ENCODE assay signal across 25 cellular contexts in the genomic region with DNA sequence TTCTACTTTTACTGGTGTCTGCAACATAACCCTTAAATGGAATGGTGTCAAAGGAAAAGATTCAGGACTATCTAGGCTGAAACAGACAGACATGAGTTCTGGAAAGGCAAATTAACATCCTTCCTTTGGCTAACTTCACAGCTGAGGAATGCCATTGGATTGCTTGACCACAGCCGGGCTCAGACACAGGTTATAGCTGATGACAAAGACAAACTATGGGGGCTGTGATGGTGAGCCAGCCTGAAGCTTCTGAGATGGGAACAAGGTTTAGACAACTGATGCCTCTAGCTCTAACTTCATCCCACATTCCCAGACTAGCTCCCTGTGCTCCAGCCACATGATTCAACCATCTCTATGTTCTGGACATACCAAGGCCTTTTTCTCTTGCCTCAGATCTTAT.
"Had no signal": no experiment of that assay in that cellular context is flagged by ENCODE, and none has a peak within 500 bp of the region (broad histone marks: within the 10 kb centered on the region; RNA-seq: fewer than 3 reads in every experiment).

No MANE protein-coding gene starts in this region.

- H3K4me3 Mint-ChIP-seq: activated naive CD8-positive, alpha-beta T cell treated with anti-CD3 and anti-CD28 coated beads, Interleukin-2, amount 50 U/mL, for 24 hours; activated T-cell treated with anti-CD3 and anti-CD28 coated beads, Interleukin-2, amount 50 U/mL, for 72 hours; nephron; stimulated activated naive B cell treated with anti-CD40 and anti-IgM and Interleukin-4, amounts not matched to agents 10 μg/mL and 1 μg/mL and 100 μg/mL, for 72 hours; T-cell; T-helper 2 cell treated with Interferon-gamma antibody and Interleukin-4, amounts not matched to agents 5 μg/mL and 100 μg/mL, for 36 hours had no signal

- H3K9me3 Mint-ChIP-seq: activated naive CD8-positive, alpha-beta T cell treated with anti-CD3 and anti-CD28 coated beads, Interleukin-2, amount 50 U/mL, for 24 hours; activated T-cell treated with anti-CD3 and anti-CD28 coated beads, Interleukin-2, amount 50 U/mL, for 72 hours; nephron; stimulated activated naive B cell treated with anti-CD40 and anti-IgM and Interleukin-4, amounts not matched to agents 10 μg/mL and 1 μg/mL and 100 μg/mL, for 72 hours; T-cell; T-helper 2 cell treated with Interferon-gamma antibody and Interleukin-4, amounts not matched to agents 5 μg/mL and 100 μg/mL, for 36 hours had no signal

- DNase-seq: activated CD4-positive, alpha-beta T cell treated with anti-CD3 and anti-CD28 coated beads, Interleukin-2, amount 50 U/mL, for 1 hour; activated CD4-positive, CD25-positive, alpha-beta regulatory T cell treated with anti-CD3 and anti-CD28 coated beads, Interleukin-2, amount 50 U/mL, for 72 hours; activated effector memory CD4-positive, alpha-beta T cell treated with anti-CD3 and anti-CD28 coated beads, Interleukin-2, amount 50 U/mL, for 16 hours; activated naive CD4-positive, alpha-beta T cell treated with anti-CD3 and anti-CD28 coated beads, Interleukin-2, amount 50 U/mL, for 16 hours; activated naive CD8-positive, alpha-beta T cell treated with anti-CD3 and anti-CD28 coated beads, Interleukin-2, amount 50 U/mL, for 24 hours; activated T-cell treated with anti-CD3 and anti-CD28 coated beads, Interleukin-2, amount 50 U/mL, for 72 hours; anterior cingulate cortex; brain microvascular endothelial cell; caudate nucleus; dermis blood vessel endothelial cell; effector CD8-positive, alpha-beta T cell; foreskin melanocyte; hippocampal formation; left ventricle myocardium inferior; midbrain; nucleus accumbens; right lobe of liver; small intestine; stimulated activated CD4-positive, alpha-beta T cell treated with anti-CD3 and anti-CD28 coated beads, Interleukin-15, amount 100 ng/mL, for 24 hours; stimulated activated naive B cell treated with anti-CD40 and anti-IgM and Interleukin-4, amounts not matched to agents 10 μg/mL and 1 μg/mL and 100 μg/mL, for 72 hours; T-cell; transverse colon; uterus had no signal

- H3K27me3 Mint-ChIP-seq: activated naive CD8-positive, alpha-beta T cell treated with anti-CD3 and anti-CD28 coated beads, Interleukin-2, amount 50 U/mL, for 24 hours; stimulated activated naive B cell treated with anti-CD40 and anti-IgM and Interleukin-4, amounts not matched to agents 10 μg/mL and 1 μg/mL and 100 μg/mL, for 72 hours; T-cell had no signal

- H3K27ac Mint-ChIP-seq: activated naive CD8-positive, alpha-beta T cell treated with anti-CD3 and anti-CD28 coated beads, Interleukin-2, amount 50 U/mL, for 24 hours; activated T-cell treated with anti-CD3 and anti-CD28 coated beads, Interleukin-2, amount 50 U/mL, for 72 hours; nephron; stimulated activated naive B cell treated with anti-CD40 and anti-IgM and Interleukin-4, amounts not matched to agents 10 μg/mL and 1 μg/mL and 100 μg/mL, for 72 hours; T-cell; T-helper 2 cell treated with Interferon-gamma antibody and Interleukin-4, amounts not matched to agents 5 μg/mL and 100 μg/mL, for 36 hours had no signal

- ATAC-seq: activated naive CD8-positive, alpha-beta T cell treated with anti-CD3 and anti-CD28 coated beads, Interleukin-2, amount 50 U/mL, for 24 hours; activated T-cell treated with anti-CD3 and anti-CD28 coated beads, Interleukin-2, amount 50 U/mL, for 72 hours; right lobe of liver; stimulated activated naive B cell treated with anti-CD40 and anti-IgM and Interleukin-4, amounts not matched to agents 10 μg/mL and 1 μg/mL and 100 μg/mL, for 72 hours; T-cell had no signal

- H3K4me1 Mint-ChIP-seq: activated naive CD8-positive, alpha-beta T cell treated with anti-CD3 and anti-CD28 coated beads, Interleukin-2, amount 50 U/mL, for 24 hours; nephron; T-cell had no signal
